ENCODE assay signal across 9 cellular contexts in the genomic region with DNA sequence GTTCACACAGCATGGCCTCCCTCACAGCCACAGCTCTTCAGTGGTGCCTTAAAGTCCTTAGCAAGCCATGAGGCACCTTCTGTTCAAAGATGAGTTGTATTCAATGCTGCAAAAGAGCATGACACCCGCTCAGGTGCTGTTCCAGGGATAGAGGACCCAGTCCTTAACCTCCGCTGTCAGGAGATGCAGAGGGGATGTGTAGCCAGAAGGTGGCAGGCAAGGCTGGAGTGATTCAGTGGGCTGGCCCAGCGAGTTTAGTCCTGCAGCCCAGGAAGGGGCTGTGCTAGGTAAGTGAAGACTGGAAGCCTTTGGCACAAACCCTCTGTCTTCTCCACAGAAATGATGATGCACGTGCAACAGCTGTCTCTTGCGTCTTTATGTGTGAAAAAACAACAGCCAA. TPM values are rescaled to one million over a fixed set of nuclear protein-coding genes. Genes with fewer than 3 reads are reported as not detected.
DNase-seq lines count a peak whose midpoint lies in the region; ATAC-seq, FAIRE-seq and TF ChIP-seq lines count a peak whose summit lies in the region.
"Had no signal": no experiment of that assay in that cellular context is flagged by ENCODE, and none has a peak within 500 bp of the region (broad histone marks: within the 10 kb centered on the region; RNA-seq: fewer than 3 reads in every experiment).

No MANE protein-coding gene starts in this region.

- CTCF ChIA-PET in GM10248 (lab: Yijun Ruan, JAX): interaction anchor here (1.0 kb wide), 1 partner anchor 12 kb away, joined by 3 read pairs; no protein-coding TSS in a partner anchor

- H3K4me3 ChIP-seq in bronchial epithelial cell (ENCODE audit: low read depth, low read length): no peak overlapping the region

- peaks cover 24% of the 10 kb centered on the region for H3K36me3 Mint-ChIP-seq in nephron (ENCODE audit: low read depth)
- H3K36me3 Mint-ChIP-seq in stimulated activated naive B cell treated with anti-CD40 and anti-IgM and Interleukin-4, amounts not matched to agents 10 μg/mL and 1 μg/mL and 100 μg/mL, for 72 hours: peaks cover 17 to 49% of the 10 kb centered on the region in 2 donors
- no peaks in the 10 kb centered on the region for H3K36me3 Mint-ChIP-seq in natural killer cell

- DNase-seq in GM10248 (ENCODE audit: extremely low spot score): no peak
- DNase-seq in Kasumi-1 (lab: John Stamatoyannopoulos, UW): peak; percentile 49 to 59
- DNase-seq in bronchial epithelial cell (ENCODE audit: low read depth): peak; percentile 43
- no peak for DNase-seq in NCI-H146 (lab: John Stamatoyannopoulos, UW)
- DNase-seq in stimulated activated naive B cell treated with anti-CD40 and anti-IgM and Interleukin-4, amounts not matched to agents 10 μg/mL and 1 μg/mL and 100 μg/mL, for 72 hours: no peak
- no peak for DNase-seq in NCI-H1436 treated with DMSO at 0.1 percent for 48 hours (lab: John Stamatoyannopoulos, UW)
- DNase-seq in natural killer cell: no peak
- DNase-seq: activated CD8-positive, alpha-beta memory T cell treated with anti-CD3 and anti-CD28 coated beads for 24 hours had no signal

- peaks cover 2% of the 10 kb centered on the region for H3K36me3 ChIP-seq in bronchial epithelial cell (ENCODE audit: control insufficient read depth, insufficient read depth, low read length)

- H3K4me3 Mint-ChIP-seq in nephron (no peak overlapping the region), natural killer cell (no peak overlapping the region)
- H3K4me3 Mint-ChIP-seq in stimulated activated naive B cell treated with anti-CD40 and anti-IgM and Interleukin-4, amounts not matched to agents 10 μg/mL and 1 μg/mL and 100 μg/mL, for 72 hours: no peak overlapping the region

- ATAC-seq in stimulated activated naive B cell treated with anti-CD40 and anti-IgM and Interleukin-4, amounts not matched to agents 10 μg/mL and 1 μg/mL and 100 μg/mL, for 72 hours (replicated peaks): no peak
- ATAC-seq in natural killer cell: no peak

- peak; percentile 4 for TF ChIP-seq CTCF in GM10248 (IDR thresholded peaks at IDR 0.05; ENCODE audit: control extremely low read depth, extremely low read depth, low read depth, missing control alignments)
- TF ChIP-seq CTCF in bronchial epithelial cell (IDR thresholded peaks at IDR 0.05; ENCODE audit: insufficient read depth, low read length, severe bottlenecking): peak; percentile 54
- peak; percentile 34 to 51 (median 40) for TF ChIP-seq CTCF in nephron (IDR thresholded peaks at IDR 0.05; ENCODE audit: unreplicated experiment in 3 of 3)
- TF ChIP-seq CTCF in natural killer cell (IDR thresholded peaks at IDR 0.05): no peak

- H3K27me3 Mint-ChIP-seq in nephron (ENCODE audit: low read depth) (no peaks in the 10 kb centered on the region), natural killer cell (ENCODE audit: low read depth in 2 of 2) (no peaks in the 10 kb centered on the region)
- H3K27me3 Mint-ChIP-seq in stimulated activated naive B cell treated with anti-CD40 and anti-IgM and Interleukin-4, amounts not matched to agents 10 μg/mL and 1 μg/mL and 100 μg/mL, for 72 hours: no peaks in the 10 kb centered on the region

- no peaks in the 10 kb centered on the region for H3K9me3 Mint-ChIP-seq in nephron
- H3K9me3 Mint-ChIP-seq in stimulated activated naive B cell treated with anti-CD40 and anti-IgM and Interleukin-4, amounts not matched to agents 10 μg/mL and 1 μg/mL and 100 μg/mL, for 72 hours: no peaks in the 10 kb centered on the region
- no peaks in the 10 kb centered on the region for H3K9me3 Mint-ChIP-seq in natural killer cell

- no peak for FAIRE-seq in bronchial epithelial cell (lab: Jason Lieb, UNC)

- no peak overlapping the region for H3K27ac Mint-ChIP-seq in nephron
- H3K27ac Mint-ChIP-seq in stimulated activated naive B cell treated with anti-CD40 and anti-IgM and Interleukin-4, amounts not matched to agents 10 μg/mL and 1 μg/mL and 100 μg/mL, for 72 hours: no peak overlapping the region
- no peak overlapping the region for H3K27ac Mint-ChIP-seq in natural killer cell

- POLR2A ChIA-PET in GM10248 (lab: Yijun Ruan, JAX): no interaction called here

- no peaks in the 10 kb centered on the region for H3K27me3 ChIP-seq in bronchial epithelial cell (ENCODE audit: control insufficient read depth, insufficient read depth, low read length)

- no peaks in the 10 kb centered on the region for H3K4me1 Mint-ChIP-seq in nephron
- H3K4me1 Mint-ChIP-seq in stimulated activated naive B cell treated with anti-CD40 and anti-IgM and Interleukin-4, amounts not matched to agents 10 μg/mL and 1 μg/mL and 100 μg/mL, for 72 hours: peaks cover 3 to 9% of the 10 kb centered on the region in 2 donors
- no peaks in the 10 kb centered on the region for H3K4me1 Mint-ChIP-seq in natural killer cell

- intact Hi-C loops in natural killer cell (cut with micrococcal nuclease): no loop called here

RNA-seq across cellular contexts. Expression of gene ADAM11, which starts 25.0 kb away (rescaled TPM):
- total RNA-seq in bronchial epithelial cell (0.13 and 0.53 TPM in 2 replicates), natural killer cell (under 1 TPM; 0.18 to 0.28 (median 0.28) TPM)

RNA-seq across cellular contexts. Expression of gene DBF4B, which starts 25.3 kb away (rescaled TPM):
- 0.51 and 0.79 TPM in 2 replicates for total RNA-seq in bronchial epithelial cell
- 1 to 10 TPM; 3.0 to 4.1 (median 4.1) TPM for total RNA-seq in natural killer cell

RNA-seq across cellular contexts. Expression of gene CCDC43, which starts 44.2 kb away (rescaled TPM):
- total RNA-seq in bronchial epithelial cell (46.1 and 47.1 TPM in 2 replicates), natural killer cell (10 to 100 TPM; 20.2 to 26.9 (median 23.7) TPM)

Comparison
In these comparisons a context has a peak if more than half of its experiments do, and no peak if none do; other contexts are left out.
1. DNase-seq: peak in Kasumi-1 (2 of 2) and bronchial epithelial cell (single experiment); none in GM10248 (single experiment), NCI-H146 (single experiment), stimulated activated naive B cell treated with anti-CD40 and anti-IgM and Interleukin-4, amounts not matched to agents 10 μg/mL and 1 μg/mL and 100 μg/mL, for 72 hours (single experiment), NCI-H1436 treated with DMSO at 0.1 percent for 48 hours (single experiment) and natural killer cell (single experiment).